1 cellular context compared by ENCODE assay signal in genomic region chr14:20684662-20685456, GRCh38.
TF ChIP-seq lines count a peak whose summit lies in the region.

No MANE protein-coding gene starts in this region.

TF ChIP-seq in GM12878, 131 proteins besides CTCF, POLR2A, EP300 and RAD21:
- TF ChIP-seq DPF2 (IDR thresholded peaks at IDR 0.05) = no peak
- TF ChIP-seq PAX8 (IDR thresholded peaks at IDR 0.05) = no peak
- TF ChIP-seq BCL3 (IDR thresholded peaks at IDR 0.05; ENCODE audit: borderline replicate concordance, insufficient read depth, low read depth, low read length, poor library complexity, severe bottlenecking) = peak; percentile 89
TF ChIP-seq in GM12878: peak in this region for 1.
